In the genomic region with DNA sequence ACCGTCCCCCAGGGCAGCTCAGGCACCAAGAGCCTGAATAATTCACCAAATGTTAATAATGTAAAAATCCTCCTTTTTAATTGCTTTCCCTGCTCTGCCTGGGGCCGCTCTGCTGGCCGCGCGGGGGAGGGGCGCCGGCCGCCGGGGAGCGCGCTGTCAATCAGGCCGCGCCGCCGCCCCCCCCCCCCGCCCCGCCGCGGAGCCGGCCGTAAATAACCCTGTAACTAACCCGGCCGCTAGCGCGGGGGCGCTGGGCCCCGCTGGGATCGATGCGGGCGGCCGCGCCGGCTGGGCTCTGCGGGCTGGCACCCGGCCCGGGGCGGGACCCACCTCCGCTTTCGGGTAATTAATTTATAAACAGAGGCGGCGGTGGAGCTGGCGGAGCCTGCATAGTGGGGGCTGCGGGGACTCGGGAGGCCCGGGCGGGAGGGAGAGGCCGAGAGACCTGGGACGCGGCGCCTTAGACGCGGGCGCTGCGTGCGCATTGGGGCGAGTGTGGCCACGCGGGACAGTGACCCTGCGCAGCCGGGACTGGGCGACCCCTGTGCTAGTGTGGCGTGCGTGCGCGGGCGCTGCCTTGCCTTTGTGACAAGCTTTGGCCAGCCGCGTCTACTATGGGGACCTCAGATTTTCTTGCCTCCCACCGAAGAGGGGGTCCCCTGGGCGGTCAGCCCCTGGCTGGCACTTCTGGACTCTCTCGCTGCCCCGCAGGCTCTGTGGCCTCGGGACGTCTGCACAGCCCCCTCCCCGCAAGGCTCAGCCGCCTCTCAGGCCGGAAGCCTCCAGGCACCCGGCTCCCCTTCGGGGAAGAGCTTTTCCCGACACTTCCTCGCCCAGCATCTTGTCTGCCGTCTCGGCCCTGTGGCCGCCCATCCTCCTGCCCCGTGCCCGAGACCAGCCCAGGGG, we compare ENCODE assay signal across 8 cellular contexts. TPM values are rescaled to one million over a fixed set of nuclear protein-coding genes. Genes with fewer than 3 reads are reported as not detected.
DNase-seq lines count a peak whose midpoint lies in the region; ATAC-seq and TF ChIP-seq lines count a peak whose summit lies in the region.

No MANE protein-coding gene starts in this region.

- H3K9me3 Mint-ChIP-seq in brain, result peaks cover 0 to 6% (median 0%) of the 10 kb centered on the region in 5 experiments

- peaks cover 44% of the 10 kb centered on the region for H3K27me3 Mint-ChIP-seq in brain

- H3K4me1 ChIP-seq in spleen, result peaks cover 21 to 82% (median 54%) of the 10 kb centered on the region in 6 donors

- peaks cover 11 to 86% (median 75%) of the 10 kb centered on the region in 7 donors for H3K27me3 ChIP-seq in spleen (replicated peaks in 1 of 7)

- peak overlapping the region in 7 of 8 donors; percentile 41 to 85 (median 82) for H3K27ac ChIP-seq in spleen

- no peaks in the 10 kb centered on the region for H3K36me3 Mint-ChIP-seq in brain

- H3K9me3 ChIP-seq in spleen, result no peaks in the 10 kb centered on the region

- intact Hi-C loops in spleen (cut with DNase I; ENCODE audit: low total_unique reads), result no loop called here

- WGBS in spleen, 5 donors, result 0 to 1% (median 1%) methylated on average over 32 to 86 of the region's 86 CpGs

- peak; percentile 73 for DNase-seq in activated CD8-positive, alpha-beta memory T cell treated with anti-CD3 and anti-CD28 coated beads for 24 hours
- no peak for DNase-seq in activated CD8-positive, alpha-beta memory T cell treated with anti-CD3 and anti-CD28 coated beads, Interleukin-2, amount 50 U/mL, for 4 hours
- DNase-seq in NCI-H446 treated with DMSO at 0.1 percent for 48 hours (lab: John Stamatoyannopoulos, UW) (peak; percentile 86), iris pigment epithelial cell (ENCODE audit: low read depth) (peak; percentile 80), spleen (no peak)

- peaks cover 0 to 19% (median 14%) of the 10 kb centered on the region in 6 donors for H3K36me3 ChIP-seq in spleen

- peak overlapping the region; percentile 12 to 83 (median 43) for H3K4me3 Mint-ChIP-seq in brain

- peaks cover 54% of the 10 kb centered on the region for H3K4me1 Mint-ChIP-seq in brain

- TF ChIP-seq CTCF in brain (conservative IDR thresholded peaks at IDR 0.05) (peak in 1 of 2 experiments; percentile 19), spleen (IDR thresholded peaks at IDR 0.05 in 8 of 11, conservative IDR thresholded peaks at IDR 0.05 in 3 of 11) (no peak)

- peak overlapping the region; percentile 13 to 70 (median 40) for H3K4me3 ChIP-seq in spleen

- ATAC-seq in HG03095 (IDR thresholded peaks at IDR 0.05; ENCODE audit: unreplicated experiment) (no peak), GM18517 (IDR thresholded peaks at IDR 0.05; ENCODE audit: unreplicated experiment) (no peak)

- no peak overlapping the region for H3K27ac Mint-ChIP-seq in brain

- no peak for TF ChIP-seq POLR2A in spleen (IDR thresholded peaks at IDR 0.05)

RNA-seq across cellular contexts. Expression of a gene that starts 16.7 kb away (rescaled TPM):
- polyA plus RNA-seq in brain (ENCODE audit: insufficient read depth, low read depth, low replicate concordance), result 2.4 TPM
- 10 to 100 TPM in 5 of 7 donors, 1 to 10 TPM in 2; 7.5 to 37.0 (median 18.1) TPM for total RNA-seq in spleen
- 10 to 100 TPM in 2 of 3 donors, 1 to 10 TPM in 1; 7.7 to 33.2 (median 19.8) TPM for polyA plus RNA-seq in spleen

RNA-seq across cellular contexts. Expression of a gene that starts 18.7 kb away (rescaled TPM):
- 85.8 TPM for polyA plus RNA-seq in brain (ENCODE audit: insufficient read depth, low read depth, low replicate concordance)
- 10 to 100 TPM; 26.2 to 61.1 (median 44.7) TPM for total RNA-seq in spleen
- polyA plus RNA-seq in spleen, result 10 to 100 TPM; 46.6 to 73.4 (median 52.8) TPM

RNA-seq across cellular contexts. Expression of a gene that starts 20.0 kb away (rescaled TPM):
- 5.6 TPM for polyA plus RNA-seq in brain (ENCODE audit: insufficient read depth, low read depth, low replicate concordance)
- 10 to 100 TPM; 12.0 to 21.5 (median 18.7) TPM for total RNA-seq in spleen
- 10 to 100 TPM; 14.1 to 31.6 (median 26.0) TPM for polyA plus RNA-seq in spleen

RNA-seq across cellular contexts. Expression of a gene that starts 25.9 kb away (rescaled TPM):
- not detected for polyA plus RNA-seq in brain (ENCODE audit: insufficient read depth, low read depth, low replicate concordance)
- total RNA-seq in spleen, result 1 to 10 TPM in 5 of 7 donors, under 1 TPM in 2; 0.65 to 2.2 (median 1.1) TPM
- under 1 TPM; 0.17 to 0.80 (median 0.63) TPM for polyA plus RNA-seq in spleen

RNA-seq across cellular contexts. Expression of a gene that starts 41.5 kb away (rescaled TPM):
- polyA plus RNA-seq in brain (ENCODE audit: insufficient read depth, low read depth, low replicate concordance) (not detected), spleen (under 1 TPM; 0.20 to 0.80 (median 0.21) TPM)
- under 1 TPM in 3 of 7 donors, not detected in 4; 0.39 to 0.85 (median 0.60) TPM for total RNA-seq in spleen

Comparison
In these comparisons a context has a peak if more than half of its experiments do, and no peak if none do; other contexts are left out.
1. DNase-seq: peak in activated CD8-positive, alpha-beta memory T cell treated with anti-CD3 and anti-CD28 coated beads for 24 hours (single experiment), NCI-H446 treated with DMSO at 0.1 percent for 48 hours (single experiment) and iris pigment epithelial cell (single experiment); none in activated CD8-positive, alpha-beta memory T cell treated with anti-CD3 and anti-CD28 coated beads, Interleukin-2, amount 50 U/mL, for 4 hours (single experiment) and spleen (single experiment).